Comparison of ENCODE assay signal across 8 cellular contexts in the genomic region with DNA sequence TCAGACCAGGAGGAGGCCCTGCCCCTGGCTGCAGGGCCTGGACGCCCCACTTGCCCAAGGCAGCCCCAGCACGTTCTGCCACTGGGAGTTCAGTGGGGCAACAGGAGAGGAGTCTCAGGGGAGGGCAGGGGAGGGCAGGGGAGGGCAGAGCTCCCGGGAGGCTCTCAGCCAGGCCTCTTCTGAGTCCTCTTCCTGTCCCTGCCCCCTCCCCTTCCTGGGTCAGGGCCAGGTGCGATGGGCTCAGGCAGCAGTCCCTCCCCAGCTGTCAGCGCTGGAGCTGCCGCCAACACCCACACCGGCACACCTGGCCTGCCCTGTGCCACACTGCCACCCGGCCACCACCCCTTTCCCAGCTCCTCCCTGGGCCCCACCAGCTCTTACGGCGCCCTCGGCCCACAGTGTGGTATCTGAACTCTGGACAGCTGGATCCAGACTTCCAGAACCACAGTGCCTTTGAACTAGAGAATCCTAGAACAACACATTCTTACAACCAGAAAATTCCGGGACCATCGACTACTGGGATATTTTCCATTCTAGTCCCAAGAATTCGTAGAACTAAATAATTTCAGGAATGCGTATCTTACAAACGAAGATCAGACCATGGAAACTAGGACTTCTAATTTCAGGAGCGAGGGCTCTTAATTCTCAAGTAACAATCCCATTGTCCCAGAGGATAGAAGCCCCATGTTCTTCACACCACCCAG. TPM values are rescaled to one million over a fixed set of nuclear protein-coding genes. Genes with fewer than 3 reads are reported as not detected.
DNase-seq lines count a peak whose midpoint lies in the region; ATAC-seq and TF ChIP-seq lines count a peak whose summit lies in the region.

No MANE protein-coding gene starts in this region.

- peak; percentile 81 for DNase-seq in HT-29 (ENCODE audit: low spot score)
- peak; percentile 49 to 65 (median 63) for DNase-seq in Peyer's patch
- peak in 2 of 3 donors; percentile 67 to 72 for DNase-seq in right cardiac atrium
- no peak for DNase-seq in spleen
- DNase-seq in stimulated activated CD4-positive, alpha-beta T cell treated with anti-CD3 and anti-CD28 coated beads, Interleukin-12 subunit alpha, Interleukin-12 subunit beta, amount 100 ng/mL, for 4 hours: no peak
- no peak for DNase-seq in activated CD8-positive, alpha-beta T cell treated with anti-CD3 and anti-CD28 coated beads for 36 hours
- DNase-seq in stimulated activated CD4-positive, alpha-beta T cell treated with anti-CD3 and anti-CD28 coated beads, Interleukin-15, amount 100 ng/mL, for 24 hours: no peak

- H3K27ac ChIP-seq in Peyer's patch: peak overlapping the region in 3 of 4 donors; percentile 10 to 54 (median 40)
- peak overlapping the region; percentile 51 for H3K27ac ChIP-seq in right cardiac atrium (ENCODE audit: low read length)
- peak overlapping the region in 7 of 8 donors; percentile 25 to 72 (median 49) for H3K27ac ChIP-seq in spleen

- POLR2A ChIA-PET in activated CD8-positive, alpha-beta T cell treated with anti-CD3 and anti-CD28 coated beads for 36 hours (lab: Charles Lee): interaction anchor here (0.7 to 1.2 kb wide), 2 partner anchors 14 to 61 kb away, joined by 3 read pairs; no protein-coding TSS in a partner anchor

- peaks cover 0 to 17% (median 11%) of the 10 kb centered on the region in 4 donors for H3K4me1 ChIP-seq in Peyer's patch
- H3K4me1 ChIP-seq in right cardiac atrium (ENCODE audit: control insufficient read depth, insufficient read depth, low read length): peaks cover 2% of the 10 kb centered on the region
- H3K4me1 ChIP-seq in spleen: peaks cover 16 to 64% (median 44%) of the 10 kb centered on the region in 6 donors

- TF ChIP-seq CTCF in Peyer's patch (IDR thresholded peaks at IDR 0.05) (no peak), spleen (IDR thresholded peaks at IDR 0.05 in 8 of 11, conservative IDR thresholded peaks at IDR 0.05 in 3 of 11) (no peak)
- TF ChIP-seq CTCF in activated CD8-positive, alpha-beta T cell treated with anti-CD3 and anti-CD28 coated beads for 36 hours (IDR thresholded peaks at IDR 0.05): no peak

- no peaks in the 10 kb centered on the region for H3K9me3 Mint-ChIP-seq in activated CD8-positive, alpha-beta T cell treated with anti-CD3 and anti-CD28 coated beads for 36 hours

- H3K27me3 ChIP-seq in Peyer's patch (no peaks in the 10 kb centered on the region), right cardiac atrium (ENCODE audit: control insufficient read depth, insufficient read depth) (no peaks in the 10 kb centered on the region), spleen (replicated peaks in 1 of 7) (no peaks in the 10 kb centered on the region)

- H3K4me3 ChIP-seq in Peyer's patch (no peak overlapping the region), right cardiac atrium (ENCODE audit: low read length) (no peak overlapping the region), spleen (no peak overlapping the region)

- H3K27me3 Mint-ChIP-seq in activated CD8-positive, alpha-beta T cell treated with anti-CD3 and anti-CD28 coated beads for 36 hours: peaks cover 24% of the 10 kb centered on the region

- intact Hi-C loops in right cardiac atrium (cut with DNase I): no loop called here
- intact Hi-C loops in spleen (cut with DNase I; ENCODE audit: low total_unique reads): no loop called here
- intact Hi-C loops in activated CD8-positive, alpha-beta T cell treated with anti-CD3 and anti-CD28 coated beads for 36 hours (cut with micrococcal nuclease): no loop called here

- H3K4me1 Mint-ChIP-seq in activated CD8-positive, alpha-beta T cell treated with anti-CD3 and anti-CD28 coated beads for 36 hours (ENCODE audit: low read depth): no peaks in the 10 kb centered on the region

- H3K9me3 ChIP-seq in Peyer's patch (no peaks in the 10 kb centered on the region), right cardiac atrium (ENCODE audit: control insufficient read depth, low read length) (no peaks in the 10 kb centered on the region), spleen (no peaks in the 10 kb centered on the region)

- WGBS in right cardiac atrium: 40% methylated on average over 17 of the region's 17 CpGs
- WGBS in spleen, 5 donors: 49 to 58% (median 55%) methylated on average over 16 to 17 of the region's 17 CpGs

- H3K4me3 Mint-ChIP-seq in activated CD8-positive, alpha-beta T cell treated with anti-CD3 and anti-CD28 coated beads for 36 hours: no peak overlapping the region

- CTCF ChIA-PET in activated CD8-positive, alpha-beta T cell treated with anti-CD3 and anti-CD28 coated beads for 36 hours (lab: Charles Lee): interaction anchor here (0.9 to 1.2 kb wide), 3 partner anchors 8 to 126 kb away, joined by 3 read pairs; no protein-coding TSS in a partner anchor

- H3K36me3 ChIP-seq in Peyer's patch (no peaks in the 10 kb centered on the region), spleen (no peaks in the 10 kb centered on the region)

- ATAC-seq in right cardiac atrium (no peak), GM21529 (IDR thresholded peaks at IDR 0.05; ENCODE audit: unreplicated experiment) (no peak)
- no peak for ATAC-seq in activated CD8-positive, alpha-beta T cell treated with anti-CD3 and anti-CD28 coated beads for 36 hours

- H3K27ac Mint-ChIP-seq in activated CD8-positive, alpha-beta T cell treated with anti-CD3 and anti-CD28 coated beads for 36 hours: no peak overlapping the region

- H3K36me3 Mint-ChIP-seq in activated CD8-positive, alpha-beta T cell treated with anti-CD3 and anti-CD28 coated beads for 36 hours (ENCODE audit: low read depth): no peaks in the 10 kb centered on the region

- no peak for TF ChIP-seq POLR2A in Peyer's patch (IDR thresholded peaks at IDR 0.05)
- no peak for TF ChIP-seq POLR2A in spleen (IDR thresholded peaks at IDR 0.05)

RNA-seq across cellular contexts. Expression of a gene that starts 21.8 kb away (rescaled TPM):
- total RNA-seq in HT-29 (2014; rRNA removed; shearing (Covaris generic)): 2,060 and 2,152 TPM in 2 replicates
- total RNA-seq in Peyer's patch (1,000 to 10,000 TPM in 3 of 4 donors, 100 to 1,000 TPM in 1; 736 to 1,914 (median 1,266) TPM), right cardiac atrium (1,000 to 10,000 TPM in 2 of 4 donors, 100 to 1,000 TPM in 2; 948 to 1,416 (median 984) TPM), spleen (1,000 to 10,000 TPM; 1,607 to 2,098 (median 1,685) TPM)
- polyA plus RNA-seq in right cardiac atrium (1,325 TPM), spleen (1,000 to 10,000 TPM; 4,418 to 6,240 (median 4,821) TPM)
- total RNA-seq in activated CD8-positive, alpha-beta T cell treated with anti-CD3 and anti-CD28 coated beads for 36 hours: 1,000 to 10,000 TPM; 3,563 to 3,599 TPM

RNA-seq across cellular contexts. Expression of a gene that starts 52.1 kb away (rescaled TPM):
- total RNA-seq in HT-29 (2014; rRNA removed; shearing (Covaris generic)): not detected in 2 replicates
- total RNA-seq in Peyer's patch: 10 to 100 TPM in 1 of 4 donors, 1 to 10 TPM in 2, under 1 TPM in 1; 0.35 to 22.3 (median 2.5) TPM
- total RNA-seq in right cardiac atrium: 10 to 100 TPM; 66.4 to 82.0 (median 70.5) TPM
- 101 TPM for polyA plus RNA-seq in right cardiac atrium
- 10 to 100 TPM in 4 of 7 donors, 1 to 10 TPM in 3; 8.0 to 32.3 (median 16.1) TPM for total RNA-seq in spleen
- polyA plus RNA-seq in spleen: 10 to 100 TPM in 2 of 3 donors, 1 to 10 TPM in 1; 9.5 to 35.1 (median 10.5) TPM
- 1 to 10 TPM; 2.4 to 3.8 TPM for total RNA-seq in activated CD8-positive, alpha-beta T cell treated with anti-CD3 and anti-CD28 coated beads for 36 hours

RNA-seq across cellular contexts. Expression of a gene that starts 52.9 kb away (rescaled TPM):
- 12.4 and 16.6 TPM in 2 replicates for total RNA-seq in HT-29 (2014; rRNA removed; shearing (Covaris generic))
- total RNA-seq in Peyer's patch (10 to 100 TPM in 1 of 4 donors, 1 to 10 TPM in 3; 1.8 to 10.7 (median 3.8) TPM), right cardiac atrium (10 to 100 TPM in 3 of 4 donors, 1 to 10 TPM in 1; 9.3 to 82.1 (median 20.6) TPM), spleen (10 to 100 TPM in 2 of 7 donors, 1 to 10 TPM in 5; 2.4 to 20.5 (median 9.3) TPM)
- polyA plus RNA-seq in right cardiac atrium (15.4 TPM), spleen (1 to 10 TPM; 1.7 to 8.2 (median 2.0) TPM)
- total RNA-seq in activated CD8-positive, alpha-beta T cell treated with anti-CD3 and anti-CD28 coated beads for 36 hours: 1 to 10 TPM; 1.7 to 3.0 TPM

Comparison
In these comparisons a context has a peak if more than half of its experiments do, and no peak if none do; other contexts are left out.
1. DNase-seq: peak in HT-29 (single experiment), Peyer's patch (3 of 3) and right cardiac atrium (2 of 3); none in spleen (single experiment), stimulated activated CD4-positive, alpha-beta T cell treated with anti-CD3 and anti-CD28 coated beads, Interleukin-12 subunit alpha, Interleukin-12 subunit beta, amount 100 ng/mL, for 4 hours (single experiment), activated CD8-positive, alpha-beta T cell treated with anti-CD3 and anti-CD28 coated beads for 36 hours (single experiment) and stimulated activated CD4-positive, alpha-beta T cell treated with anti-CD3 and anti-CD28 coated beads, Interleukin-15, amount 100 ng/mL, for 24 hours (single experiment).
2. Peak in every context shown above with its lines, with median percentiles within 50 percentile points of each other: H3K27ac ChIP-seq.